Comparison of ENCODE assay signal across 15 cellular contexts in the genomic region with DNA sequence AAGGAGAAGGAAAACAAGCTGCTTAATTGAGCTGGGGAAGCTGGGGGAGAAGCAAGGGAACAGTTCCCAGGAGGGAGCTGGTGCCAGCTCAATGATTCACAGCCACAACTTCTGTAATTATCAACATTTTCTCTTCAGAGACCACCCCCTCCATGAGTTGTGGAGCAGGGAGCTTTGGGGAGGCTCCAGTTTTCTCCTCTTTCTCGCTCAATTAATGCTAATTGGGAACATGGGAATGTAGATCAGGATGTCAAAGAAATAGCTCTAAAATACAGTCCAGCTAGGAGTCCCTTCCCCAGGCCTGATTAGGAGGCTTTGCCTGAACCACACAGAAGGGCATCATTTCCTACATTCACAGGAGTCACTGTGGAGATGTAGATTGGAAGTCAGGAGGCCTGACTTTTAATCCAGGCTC. TPM values are rescaled to one million over a fixed set of nuclear protein-coding genes. Genes with fewer than 3 reads are reported as not detected.
DNase-seq lines count a peak whose midpoint lies in the region; ATAC-seq and TF ChIP-seq lines count a peak whose summit lies in the region.
"Had no signal": no experiment of that assay in that cellular context is flagged by ENCODE, and none has a peak within 500 bp of the region (broad histone marks: within the 10 kb centered on the region; RNA-seq: fewer than 3 reads in every experiment).

No MANE protein-coding gene starts in this region.

- H3K27ac Mint-ChIP-seq in activated CD4-positive, alpha-beta T cell treated with anti-CD3 and anti-CD28 coated beads for 36 hours: peak overlapping the region; percentile 34
- H3K27ac Mint-ChIP-seq: H9 had no signal

- CTCF ChIA-PET in activated CD4-positive, alpha-beta T cell treated with anti-CD3 and anti-CD28 coated beads for 36 hours (lab: Charles Lee): interaction anchor here (1.1 kb wide), 1 partner anchor 179 kb away, joined by 3 read pairs; no protein-coding TSS in a partner anchor

- no peak overlapping the region for H3K18ac ChIP-seq in trophoblast cell (ENCODE audit: low read length)

- H3K27ac ChIP-seq in trophoblast cell (ENCODE audit: low read depth, low read length): no peak overlapping the region
- H3K27ac ChIP-seq: parathyroid adenoma, SK-N-MC, vagina had no signal

- H3K36me3 Mint-ChIP-seq in activated CD4-positive, alpha-beta T cell treated with anti-CD3 and anti-CD28 coated beads for 36 hours (ENCODE audit: low read depth): no peaks in the 10 kb centered on the region

- no peak overlapping the region for H3K9ac ChIP-seq in trophoblast cell (ENCODE audit: low read length)
- H3K9ac ChIP-seq: parathyroid adenoma had no signal

- H3K9me3 ChIP-seq in trophoblast cell (ENCODE audit: insufficient read depth, low read depth, low read length): no peaks in the 10 kb centered on the region
- H3K9me3 ChIP-seq: vagina had no signal

- peak overlapping the region; percentile 71 for H2BK12ac ChIP-seq in trophoblast cell (ENCODE audit: low read length)

- H3K79me1 ChIP-seq in trophoblast cell (ENCODE audit: low read length): no peaks in the 10 kb centered on the region

- H3K4me3 ChIP-seq in choroid plexus epithelial cell (ENCODE audit: low read depth, low read length): no peak overlapping the region
- H3K4me3 ChIP-seq in trophoblast cell (ENCODE audit: low read depth, low read length): no peak overlapping the region
- H3K4me3 ChIP-seq: SK-N-MC, vagina had no signal

- no peak overlapping the region for H4K91ac ChIP-seq in trophoblast cell (ENCODE audit: low read depth, low read length)

- peaks cover 3% of the 10 kb centered on the region for H3K27me3 Mint-ChIP-seq in activated CD4-positive, alpha-beta T cell treated with anti-CD3 and anti-CD28 coated beads for 36 hours

- H4K8ac ChIP-seq in trophoblast cell (ENCODE audit: low read depth, low read length): no peak overlapping the region

- no peak overlapping the region for H2BK120ac ChIP-seq in trophoblast cell (ENCODE audit: insufficient read depth, low read length, poor library complexity)

- no peak overlapping the region for H4K12ac ChIP-seq in trophoblast cell (ENCODE audit: low read depth, low read length)

- peaks cover 0 to 2% of the 10 kb centered on the region in 2 experiments for H3K4me1 ChIP-seq in trophoblast cell (ENCODE audit: control insufficient read depth in 1 of 2, insufficient read depth in 2 of 2, low read length in 2 of 2)
- H3K4me1 ChIP-seq: parathyroid adenoma, vagina had no signal

- H2BK5ac ChIP-seq in trophoblast cell (ENCODE audit: low read depth, low read length, poor library complexity): no peak overlapping the region

- H3K4ac ChIP-seq in trophoblast cell (ENCODE audit: low read depth, low read length): no peak overlapping the region

- H3K4me3 Mint-ChIP-seq in activated CD4-positive, alpha-beta T cell treated with anti-CD3 and anti-CD28 coated beads for 36 hours: no peak overlapping the region
- H3K4me3 Mint-ChIP-seq: H9 had no signal

- H3K4me1 Mint-ChIP-seq in activated CD4-positive, alpha-beta T cell treated with anti-CD3 and anti-CD28 coated beads for 36 hours: peaks cover 17% of the 10 kb centered on the region
- H3K4me1 Mint-ChIP-seq: H9 had no signal

- no peak overlapping the region for H3K23ac ChIP-seq in trophoblast cell (ENCODE audit: low read length)

- H3K4me2 ChIP-seq in trophoblast cell (ENCODE audit: low read length): no peak overlapping the region

- H3K79me2 ChIP-seq in trophoblast cell (ENCODE audit: control insufficient read depth, insufficient read depth, low read length, poor library complexity): no peaks in the 10 kb centered on the region
- H3K79me2 ChIP-seq: parathyroid adenoma had no signal

- H3K9me3 Mint-ChIP-seq in activated CD4-positive, alpha-beta T cell treated with anti-CD3 and anti-CD28 coated beads for 36 hours (ENCODE audit: low read depth): no peaks in the 10 kb centered on the region

- no peaks in the 10 kb centered on the region for H3K27me3 ChIP-seq in trophoblast cell (ENCODE audit: insufficient read depth, low read length)
- H3K27me3 ChIP-seq: vagina had no signal

- ATAC-seq in activated CD4-positive, alpha-beta T cell treated with anti-CD3 and anti-CD28 coated beads for 36 hours: no peak
- ATAC-seq in HG03432 (IDR thresholded peaks at IDR 0.05; ENCODE audit: unreplicated experiment): peak; percentile 29

- H3K36me3 ChIP-seq in trophoblast cell (ENCODE audit: control insufficient read depth in 1 of 2, insufficient read depth in 2 of 2, low read length in 2 of 2): no peaks in the 10 kb centered on the region
- H3K36me3 ChIP-seq: vagina had no signal

- no peak overlapping the region for H2AK5ac ChIP-seq in trophoblast cell (ENCODE audit: low read length)

- no peak overlapping the region for H2AFZ ChIP-seq in trophoblast cell (ENCODE audit: insufficient read depth, low read length, poor library complexity)
- H2AFZ ChIP-seq: parathyroid adenoma had no signal

- TF ChIP-seq CTCF in choroid plexus epithelial cell (conservative IDR thresholded peaks at IDR 0.05; ENCODE audit: low read depth, low read length): no peak

- no CpG with 5 or more reads among the region's 1 CpG for WGBS in trophoblast cell (ENCODE audit: extremely low coverage, insufficient coverage, insufficient read length)

- no peak for DNase-seq in activated CD4-positive, alpha-beta T cell treated with anti-CD3 and anti-CD28 coated beads for 36 hours
- DNase-seq in activated CD4-positive, alpha-beta T cell treated with anti-CD3 and anti-CD28 coated beads for 4 hours: no peak
- DNase-seq in choroid plexus epithelial cell (ENCODE audit: low read depth) (peak; percentile 7), trophoblast cell (no peak), amniotic stem cell (lab: John Stamatoyannopoulos, UW) (no peak), SHP77 (lab: John Stamatoyannopoulos, UW) (no peak)
- no peak for DNase-seq in NK-92 treated with Interleukin-12 subunit alpha and Interleukin-12 subunit beta, amount 100 ng/mL, for 24 hours (lab: John Stamatoyannopoulos, UW)
- DNase-seq: H9, NCI-H526 had no signal

- POLR2A ChIA-PET in activated CD4-positive, alpha-beta T cell treated with anti-CD3 and anti-CD28 coated beads for 36 hours (lab: Charles Lee): interaction anchor here (1.1 kb wide), 1 partner anchor 191 kb away, joined by 3 read pairs; the partner anchor contains the start of gene IFI16

- intact Hi-C loops in activated CD4-positive, alpha-beta T cell treated with anti-CD3 and anti-CD28 coated beads for 36 hours (cut with DNase I, micrococcal nuclease): loop anchor here in 1 of 2 experiments (5.0 kb wide), 1 partner anchor 188 kb away; the partner anchor contains the start of gene IFI16

- H3K14ac ChIP-seq in trophoblast cell (ENCODE audit: low read length): no peak overlapping the region

RNA-seq across cellular contexts. Expression of gene MNDA, which starts 12.2 kb away (rescaled TPM):
- not detected for total RNA-seq in activated CD4-positive, alpha-beta T cell treated with anti-CD3 and anti-CD28 coated beads for 36 hours
- 0.03 and 0.06 TPM in 2 replicates for polyA plus RNA-seq in trophoblast cell (2013)
- total RNA-seq: fibroblast of lung, H9, M059J had no signal
- polyA plus RNA-seq: fibroblast of lung had no signal

RNA-seq across cellular contexts. Expression of gene OR6N2, which starts 38.0 kb away (rescaled TPM):
- total RNA-seq in activated CD4-positive, alpha-beta T cell treated with anti-CD3 and anti-CD28 coated beads for 36 hours: not detected
- not detected in 2 replicates for polyA plus RNA-seq in trophoblast cell (2013)
- total RNA-seq: fibroblast of lung, H9, M059J, vagina had no signal
- polyA plus RNA-seq: fibroblast of lung had no signal

RNA-seq across cellular contexts. Expression of gene OR6N1, which starts 47.0 kb away (rescaled TPM):
- not detected for total RNA-seq in activated CD4-positive, alpha-beta T cell treated with anti-CD3 and anti-CD28 coated beads for 36 hours
- polyA plus RNA-seq in trophoblast cell (2013): not detected in 2 replicates
- total RNA-seq: fibroblast of lung, H9, M059J, vagina had no signal
- polyA plus RNA-seq: fibroblast of lung had no signal
